In the genomic region with DNA sequence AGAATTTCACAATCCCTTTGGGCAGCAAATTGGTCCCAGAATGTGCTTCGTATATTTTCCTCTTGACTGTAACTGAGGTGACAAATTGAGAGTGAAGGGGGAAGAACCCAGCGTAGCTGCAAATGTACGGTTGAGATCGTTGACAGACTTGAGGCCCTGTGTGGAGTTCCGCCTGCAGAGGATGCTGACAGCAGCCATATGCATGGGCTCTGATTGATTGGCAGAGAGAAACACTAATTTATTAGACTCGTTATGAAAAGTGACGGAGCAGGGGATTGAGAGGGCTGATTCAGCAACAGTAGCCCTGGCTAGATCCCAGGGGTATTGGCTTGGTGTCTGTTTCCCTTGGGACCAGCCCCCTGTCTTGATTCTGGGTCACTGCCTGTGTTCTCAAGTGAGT, we compare ENCODE assay signal across 35 cellular contexts.
"Had no signal": no experiment of that assay in that cellular context is flagged by ENCODE, and none has a peak within 500 bp of the region (broad histone marks: within the 10 kb centered on the region; RNA-seq: fewer than 3 reads in every experiment).

No MANE protein-coding gene starts in this region.

- H3K4me3 ChIP-seq: ascending aorta, cardiac muscle cell had no signal

- H3K4me3 Mint-ChIP-seq: activated B cell treated with CpG ODN at 0.5 μM for 24 hours; activated CD4-positive, alpha-beta memory T cell treated with anti-CD3 and anti-CD28 coated beads for 36 hours; activated CD4-positive, alpha-beta T cell treated with anti-CD3 and anti-CD28 coated beads, Interleukin-2, amount 10 ng/mL, durations not matched to agents 24 days and 14 days; activated CD8-positive, alpha-beta memory T cell treated with anti-CD3 and anti-CD28 coated beads, Interleukin-2, amount 10 ng/mL, durations not matched to agents 7 days and 5 days; activated CD8-positive, alpha-beta T cell treated with anti-CD3 and anti-CD28 coated beads, Interleukin-2, amount 10 ng/mL, durations not matched to agents 7 days and 5 days; activated naive CD4-positive, alpha-beta T cell treated with anti-CD3 and anti-CD28 coated beads, Interleukin-2, amount 10 ng/mL, durations not matched to agents 7 days and 5 days; activated naive CD4-positive, alpha-beta T cell treated with anti-CD3 and anti-CD28 coated beads, Interleukin-2, amount 50 U/mL, for 24 hours; activated naive CD8-positive, alpha-beta T cell; activated naive CD8-positive, alpha-beta T cell treated with anti-CD3 and anti-CD28 coated beads, Interleukin-2, amount 10 ng/mL, durations not matched to agents 7 days and 5 days; activated naive CD8-positive, alpha-beta T cell treated with anti-CD3 and anti-CD28 coated beads, Interleukin-2, amount 50 U/mL, for 24 hours; activated T-cell treated with anti-CD3 and anti-CD28 coated beads, Interleukin-2, amount 50 U/mL, for 24 hours; central memory CD8-positive, alpha-beta T cell; T-helper 1 cell treated with Interleukin-12 subunit alpha and Interleukin-12 subunit beta and Interleukin-4 antibody, amounts not matched to agents 30 μg/mL and 1 μg/mL, for 36 hours; T-helper 2 cell treated with Interferon-gamma antibody and Interleukin-4, amounts not matched to agents 5 μg/mL and 100 μg/mL, for 36 hours had no signal

- H3K36me3 ChIP-seq: ascending aorta, cardiac muscle cell had no signal

- H3K27me3 ChIP-seq: ascending aorta had no signal

- H3K27ac ChIP-seq: ascending aorta, cardiac muscle cell, VCaP had no signal

- H3K27ac Mint-ChIP-seq: activated B cell treated with CpG ODN at 0.5 μM for 24 hours; activated CD4-positive, alpha-beta memory T cell treated with anti-CD3 and anti-CD28 coated beads for 36 hours; activated CD4-positive, alpha-beta T cell treated with anti-CD3 and anti-CD28 coated beads, Interleukin-2, amount 10 ng/mL, durations not matched to agents 24 days and 14 days; activated CD8-positive, alpha-beta memory T cell treated with anti-CD3 and anti-CD28 coated beads, Interleukin-2, amount 10 ng/mL, durations not matched to agents 7 days and 5 days; activated CD8-positive, alpha-beta T cell treated with anti-CD3 and anti-CD28 coated beads, Interleukin-2, amount 10 ng/mL, durations not matched to agents 7 days and 5 days; activated naive CD4-positive, alpha-beta T cell treated with anti-CD3 and anti-CD28 coated beads, Interleukin-2, amount 10 ng/mL, durations not matched to agents 7 days and 5 days; activated naive CD4-positive, alpha-beta T cell treated with anti-CD3 and anti-CD28 coated beads, Interleukin-2, amount 50 U/mL, for 24 hours; activated naive CD8-positive, alpha-beta T cell; activated naive CD8-positive, alpha-beta T cell treated with anti-CD3 and anti-CD28 coated beads, Interleukin-2, amount 10 ng/mL, durations not matched to agents 7 days and 5 days; activated naive CD8-positive, alpha-beta T cell treated with anti-CD3 and anti-CD28 coated beads, Interleukin-2, amount 50 U/mL, for 24 hours; activated T-cell treated with anti-CD3 and anti-CD28 coated beads, Interleukin-2, amount 50 U/mL, for 24 hours; activated T-helper 2 cell treated with anti-CD3 and anti-CD28 coated beads, Interferon-gamma antibody, Interleukin-2, Interleukin-4, amounts not matched to agents 10 μg/mL and 5 μg/mL and 100 μg/mL, durations not matched to agents 14 hours and 24 hours and 36 hours; T-helper 1 cell treated with Interleukin-12 subunit alpha and Interleukin-12 subunit beta and Interleukin-4 antibody, amounts not matched to agents 30 μg/mL and 1 μg/mL, for 36 hours; T-helper 2 cell treated with Interferon-gamma antibody and Interleukin-4, amounts not matched to agents 5 μg/mL and 100 μg/mL, for 36 hours had no signal

- H3K4me1 Mint-ChIP-seq: activated B cell treated with CpG ODN at 0.5 μM for 24 hours; activated CD4-positive, alpha-beta T cell treated with anti-CD3 and anti-CD28 coated beads, Interleukin-2, amount 10 ng/mL, durations not matched to agents 24 days and 14 days; activated CD8-positive, alpha-beta memory T cell treated with anti-CD3 and anti-CD28 coated beads, Interleukin-2, amount 10 ng/mL, durations not matched to agents 7 days and 5 days; activated naive CD4-positive, alpha-beta T cell treated with anti-CD3 and anti-CD28 coated beads, Interleukin-2, amount 10 ng/mL, durations not matched to agents 7 days and 5 days; activated naive CD4-positive, alpha-beta T cell treated with anti-CD3 and anti-CD28 coated beads, Interleukin-2, amount 50 U/mL, for 24 hours; activated naive CD8-positive, alpha-beta T cell treated with anti-CD3 and anti-CD28 coated beads, Interleukin-2, amount 10 ng/mL, durations not matched to agents 7 days and 5 days; activated naive CD8-positive, alpha-beta T cell treated with anti-CD3 and anti-CD28 coated beads, Interleukin-2, amount 50 U/mL, for 24 hours; central memory CD8-positive, alpha-beta T cell had no signal

- H3K4me1 ChIP-seq: ascending aorta had no signal

- H3K36me3 Mint-ChIP-seq: activated CD4-positive, alpha-beta memory T cell treated with anti-CD3 and anti-CD28 coated beads for 36 hours; activated CD8-positive, alpha-beta memory T cell treated with anti-CD3 and anti-CD28 coated beads, Interleukin-2, amount 10 ng/mL, durations not matched to agents 7 days and 5 days; activated naive CD4-positive, alpha-beta T cell treated with anti-CD3 and anti-CD28 coated beads, Interleukin-2, amount 10 ng/mL, durations not matched to agents 7 days and 5 days; activated naive CD4-positive, alpha-beta T cell treated with anti-CD3 and anti-CD28 coated beads, Interleukin-2, amount 50 U/mL, for 24 hours; activated naive CD8-positive, alpha-beta T cell; activated naive CD8-positive, alpha-beta T cell treated with anti-CD3 and anti-CD28 coated beads, Interleukin-2, amount 10 ng/mL, durations not matched to agents 7 days and 5 days; brain had no signal

- H3K9me3 Mint-ChIP-seq: activated B cell treated with CpG ODN at 0.5 μM for 24 hours; activated naive CD4-positive, alpha-beta T cell treated with anti-CD3 and anti-CD28 coated beads, Interleukin-2, amount 50 U/mL, for 24 hours; activated naive CD8-positive, alpha-beta T cell treated with anti-CD3 and anti-CD28 coated beads, Interleukin-2, amount 50 U/mL, for 24 hours; brain had no signal

- H3K9me3 ChIP-seq: ascending aorta had no signal

- H3K27me3 Mint-ChIP-seq: activated B cell treated with CpG ODN at 0.5 μM for 24 hours; activated CD4-positive, alpha-beta memory T cell treated with anti-CD3 and anti-CD28 coated beads for 36 hours; activated CD4-positive, alpha-beta T cell treated with anti-CD3 and anti-CD28 coated beads, Interleukin-2, amount 10 ng/mL, durations not matched to agents 24 days and 14 days; activated CD8-positive, alpha-beta memory T cell treated with anti-CD3 and anti-CD28 coated beads, Interleukin-2, amount 10 ng/mL, durations not matched to agents 7 days and 5 days; activated naive CD4-positive, alpha-beta T cell treated with anti-CD3 and anti-CD28 coated beads, Interleukin-2, amount 10 ng/mL, durations not matched to agents 7 days and 5 days; activated naive CD4-positive, alpha-beta T cell treated with anti-CD3 and anti-CD28 coated beads, Interleukin-2, amount 50 U/mL, for 24 hours; activated naive CD8-positive, alpha-beta T cell treated with anti-CD3 and anti-CD28 coated beads, Interleukin-2, amount 10 ng/mL, durations not matched to agents 7 days and 5 days; activated naive CD8-positive, alpha-beta T cell treated with anti-CD3 and anti-CD28 coated beads, Interleukin-2, amount 50 U/mL, for 24 hours; activated T-cell treated with anti-CD3 and anti-CD28 coated beads, Interleukin-2, amount 50 U/mL, for 24 hours; central memory CD8-positive, alpha-beta T cell had no signal

- DNase-seq: activated B cell treated with CpG ODN at 0.5 μM for 24 hours; activated CD4-positive, alpha-beta memory T cell treated with anti-CD3 and anti-CD28 coated beads for 36 hours; activated CD4-positive, alpha-beta T cell treated with anti-CD3 and anti-CD28 coated beads for 4 hours; activated CD4-positive, alpha-beta T cell treated with anti-CD3 and anti-CD28 coated beads, Interleukin-2, amount 10 ng/mL, durations not matched to agents 24 days and 14 days; activated CD4-positive, alpha-beta T cell treated with anti-CD3 and anti-CD28 coated beads, Interleukin-2, amount 50 U/mL, for 1 hour; activated CD4-positive, alpha-beta T cell treated with anti-CD3 and anti-CD28 coated beads, Interleukin-2, amount 50 U/mL, for 4 hours; activated CD4-positive, CD25-positive, alpha-beta regulatory T cell treated with anti-CD3 and anti-CD28 coated beads, Interleukin-2, amount 50 U/mL, for 72 hours; activated CD8-positive, alpha-beta memory T cell treated with anti-CD3 and anti-CD28 coated beads for 24 hours; activated CD8-positive, alpha-beta memory T cell treated with anti-CD3 and anti-CD28 coated beads, Interleukin-2, amount 10 ng/mL, durations not matched to agents 7 days and 5 days; activated CD8-positive, alpha-beta memory T cell treated with anti-CD3 and anti-CD28 coated beads, Interleukin-2, amount 50 U/mL, for 48 hours; activated CD8-positive, alpha-beta T cell treated with anti-CD3 and anti-CD28 coated beads, Interleukin-2, amount 10 ng/mL, durations not matched to agents 7 days and 5 days; activated effector memory CD4-positive, alpha-beta T cell treated with Interleukin-2 at 50 U/mL for 16 hours; activated gamma-delta T cell; activated naive CD4-positive, alpha-beta T cell treated with anti-CD3 and anti-CD28 coated beads, Interleukin-2, amount 10 ng/mL, durations not matched to agents 7 days and 5 days; activated naive CD4-positive, alpha-beta T cell treated with Interleukin-2 at 50 U/mL for 16 hours; activated naive CD8-positive, alpha-beta T cell treated with anti-CD3 and anti-CD28 coated beads, Interleukin-2, amount 10 ng/mL, durations not matched to agents 7 days and 5 days; activated naive CD8-positive, alpha-beta T cell treated with anti-CD3 and anti-CD28 coated beads, Interleukin-2, amount 50 U/mL, for 24 hours; activated T-cell treated with anti-CD3 and anti-CD28 coated beads, Interleukin-2, amount 50 U/mL, for 24 hours; activated T-cell treated with anti-CD3 and anti-CD28 coated beads, Interleukin-2, amount 50 U/mL, for 48 hours; amygdala; anterior cingulate cortex; caudate nucleus; T-helper 1 cell; T-helper 2 cell; T-helper 9 cell had no signal
